Comparison of ENCODE assay signal across 1 cellular context in genomic region chr1:116292929-116293725, GRCh38.
TF ChIP-seq lines count a peak whose summit lies in the region.

No MANE protein-coding gene starts in this region.

TF ChIP-seq in HepG2, 621 proteins besides CTCF, POLR2A, EP300 and RAD21 (continued from another document and continues in another):
- no peak for TF ChIP-seq RBM39 (IDR thresholded peaks at IDR 0.05; ENCODE audit: low read depth, low read length, poor library complexity, severe bottlenecking)
- TF ChIP-seq, protein P1, sequence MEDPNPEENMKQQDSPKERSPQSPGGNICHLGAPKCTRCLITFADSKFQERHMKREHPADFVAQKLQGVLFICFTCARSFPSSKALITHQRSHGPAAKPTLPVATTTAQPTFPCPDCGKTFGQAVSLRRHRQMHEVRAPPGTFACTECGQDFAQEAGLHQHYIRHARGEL (CRISPR knock-in tag; IDR thresholded peaks at IDR 0.05) = no peak
- TF ChIP-seq CCDC6 (CRISPR knock-in tag; IDR thresholded peaks at IDR 0.05) = peak; percentile 70; the same call in 1 of the 2 replicates
- no peak for TF ChIP-seq CC2D1A (CRISPR knock-in tag; IDR thresholded peaks at IDR 0.05)
- no peak for TF ChIP-seq ADNP (CRISPR knock-in tag; IDR thresholded peaks at IDR 0.05)
- TF ChIP-seq ZSCAN5A (CRISPR knock-in tag; IDR thresholded peaks at IDR 0.05; ENCODE audit: borderline replicate concordance) = no peak
- TF ChIP-seq KLF9 (CRISPR knock-in tag; IDR thresholded peaks at IDR 0.05; ENCODE audit: low read depth) = no peak
- TF ChIP-seq MEIS1 (CRISPR knock-in tag; IDR thresholded peaks at IDR 0.05; ENCODE audit: borderline replicate concordance) = peak; percentile 72; the same call in 1 of the 2 replicates
- TF ChIP-seq SIN3B (IDR thresholded peaks at IDR 0.05; ENCODE audit: low read length) = no peak
- no peak for TF ChIP-seq ZNF780A (CRISPR knock-in tag; IDR thresholded peaks at IDR 0.05)
- TF ChIP-seq ZZZ3 (CRISPR knock-in tag; IDR thresholded peaks at IDR 0.05; ENCODE audit: borderline replicate concordance) = no peak
- TF ChIP-seq ATF5 (CRISPR knock-in tag; IDR thresholded peaks at IDR 0.05; ENCODE audit: low read depth) = no peak
- TF ChIP-seq MIER2 (CRISPR knock-in tag; IDR thresholded peaks at IDR 0.05) = peak; percentile 76; the same call in 1 of the 2 replicates
- TF ChIP-seq NFE2L2 (IDR thresholded peaks at IDR 0.05; ENCODE audit: low read length) = no peak
- peak; percentile 85; the same call in 1 of the 2 replicates for TF ChIP-seq NKX3-1 (CRISPR knock-in tag; IDR thresholded peaks at IDR 0.05)
- TF ChIP-seq, protein P2, sequence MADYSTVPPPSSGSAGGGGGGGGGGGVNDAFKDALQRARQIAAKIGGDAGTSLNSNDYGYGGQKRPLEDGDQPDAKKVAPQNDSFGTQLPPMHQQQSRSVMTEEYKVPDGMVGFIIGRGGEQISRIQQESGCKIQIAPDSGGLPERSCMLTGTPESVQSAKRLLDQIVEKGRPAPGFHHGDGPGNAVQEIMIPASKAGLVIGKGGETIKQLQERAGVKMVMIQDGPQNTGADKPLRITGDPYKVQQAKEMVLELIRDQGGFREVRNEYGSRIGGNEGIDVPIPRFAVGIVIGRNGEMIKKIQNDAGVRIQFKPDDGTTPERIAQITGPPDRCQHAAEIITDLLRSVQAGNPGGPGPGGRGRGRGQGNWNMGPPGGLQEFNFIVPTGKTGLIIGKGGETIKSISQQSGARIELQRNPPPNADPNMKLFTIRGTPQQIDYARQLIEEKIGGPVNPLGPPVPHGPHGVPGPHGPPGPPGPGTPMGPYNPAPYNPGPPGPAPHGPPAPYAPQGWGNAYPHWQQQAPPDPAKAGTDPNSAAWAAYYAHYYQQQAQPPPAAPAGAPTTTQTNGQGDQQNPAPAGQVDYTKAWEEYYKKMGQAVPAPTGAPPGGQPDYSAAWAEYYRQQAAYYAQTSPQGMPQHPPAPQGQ (CRISPR knock-in tag; IDR thresholded peaks at IDR 0.05; ENCODE audit: borderline replicate concordance) = no peak
- TF ChIP-seq CENPT (CRISPR knock-in tag; IDR thresholded peaks at IDR 0.05; ENCODE audit: low read depth) = no peak
- TF ChIP-seq, protein P3, sequence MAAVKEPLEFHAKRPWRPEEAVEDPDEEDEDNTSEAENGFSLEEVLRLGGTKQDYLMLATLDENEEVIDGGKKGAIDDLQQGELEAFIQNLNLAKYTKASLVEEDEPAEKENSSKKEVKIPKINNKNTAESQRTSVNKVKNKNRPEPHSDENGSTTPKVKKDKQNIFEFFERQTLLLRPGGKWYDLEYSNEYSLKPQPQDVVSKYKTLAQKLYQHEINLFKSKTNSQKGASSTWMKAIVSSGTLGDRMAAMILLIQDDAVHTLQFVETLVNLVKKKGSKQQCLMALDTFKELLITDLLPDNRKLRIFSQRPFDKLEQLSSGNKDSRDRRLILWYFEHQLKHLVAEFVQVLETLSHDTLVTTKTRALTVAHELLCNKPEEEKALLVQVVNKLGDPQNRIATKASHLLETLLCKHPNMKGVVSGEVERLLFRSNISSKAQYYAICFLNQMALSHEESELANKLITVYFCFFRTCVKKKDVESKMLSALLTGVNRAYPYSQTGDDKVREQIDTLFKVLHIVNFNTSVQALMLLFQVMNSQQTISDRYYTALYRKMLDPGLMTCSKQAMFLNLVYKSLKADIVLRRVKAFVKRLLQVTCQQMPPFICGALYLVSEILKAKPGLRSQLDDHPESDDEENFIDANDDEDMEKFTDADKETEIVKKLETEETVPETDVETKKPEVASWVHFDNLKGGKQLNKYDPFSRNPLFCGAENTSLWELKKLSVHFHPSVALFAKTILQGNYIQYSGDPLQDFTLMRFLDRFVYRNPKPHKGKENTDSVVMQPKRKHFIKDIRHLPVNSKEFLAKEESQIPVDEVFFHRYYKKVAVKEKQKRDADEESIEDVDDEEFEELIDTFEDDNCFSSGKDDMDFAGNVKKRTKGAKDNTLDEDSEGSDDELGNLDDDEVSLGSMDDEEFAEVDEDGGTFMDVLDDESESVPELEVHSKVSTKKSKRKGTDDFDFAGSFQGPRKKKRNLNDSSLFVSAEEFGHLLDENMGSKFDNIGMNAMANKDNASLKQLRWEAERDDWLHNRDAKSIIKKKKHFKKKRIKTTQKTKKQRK (IDR thresholded peaks at IDR 0.05; ENCODE audit: low read length) = no peak
- no peak for TF ChIP-seq CHCHD3 (CRISPR knock-in tag; IDR thresholded peaks at IDR 0.05)
- peak; percentile 100 for TF ChIP-seq ZNF609 (CRISPR knock-in tag; IDR thresholded peaks at IDR 0.05; ENCODE audit: borderline replicate concordance)
- TF ChIP-seq ARID3A (IDR thresholded peaks at IDR 0.05; ENCODE audit: low read depth, low read length) = peak; percentile 81; the same call in 1 of the 2 replicates
- TF ChIP-seq AKAP8 (CRISPR knock-in tag; IDR thresholded peaks at IDR 0.05) = peak; percentile 49; the same call in 1 of the 2 replicates
- 0 out of 2 replicates have a peak, but pooled peaks have one; percentile 34 for TF ChIP-seq ELF1 (CRISPR knock-in tag; IDR thresholded peaks at IDR 0.05)
- TF ChIP-seq ZFX (CRISPR knock-in tag; IDR thresholded peaks at IDR 0.05; ENCODE audit: low read depth) = peak; percentile 75
- TF ChIP-seq ZNF296 (CRISPR knock-in tag; conservative IDR thresholded peaks at IDR 0.05) = no peak
- TF ChIP-seq NFYC (CRISPR knock-in tag; IDR thresholded peaks at IDR 0.05) = no peak
- TF ChIP-seq, protein P4, sequence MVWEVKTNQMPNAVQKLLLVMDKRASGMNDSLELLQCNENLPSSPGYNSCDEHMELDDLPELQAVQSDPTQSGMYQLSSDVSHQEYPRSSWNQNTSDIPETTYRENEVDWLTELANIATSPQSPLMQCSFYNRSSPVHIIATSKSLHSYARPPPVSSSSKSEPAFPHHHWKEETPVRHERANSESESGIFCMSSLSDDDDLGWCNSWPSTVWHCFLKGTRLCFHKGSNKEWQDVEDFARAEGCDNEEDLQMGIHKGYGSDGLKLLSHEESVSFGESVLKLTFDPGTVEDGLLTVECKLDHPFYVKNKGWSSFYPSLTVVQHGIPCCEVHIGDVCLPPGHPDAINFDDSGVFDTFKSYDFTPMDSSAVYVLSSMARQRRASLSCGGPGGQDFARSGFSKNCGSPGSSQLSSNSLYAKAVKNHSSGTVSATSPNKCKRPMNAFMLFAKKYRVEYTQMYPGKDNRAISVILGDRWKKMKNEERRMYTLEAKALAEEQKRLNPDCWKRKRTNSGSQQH (CRISPR knock-in tag; IDR thresholded peaks at IDR 0.05; ENCODE audit: low read depth) = no peak
- no peak for TF ChIP-seq UBTF (CRISPR knock-in tag; IDR thresholded peaks at IDR 0.05)
- peak; percentile 97 for TF ChIP-seq SOX5 (CRISPR knock-in tag; IDR thresholded peaks at IDR 0.05; ENCODE audit: borderline replicate concordance)
- peak; percentile 97 for TF ChIP-seq NR2F2 (IDR thresholded peaks at IDR 0.05; ENCODE audit: borderline replicate concordance, low read depth)
- no peak for TF ChIP-seq SMARCC2 (IDR thresholded peaks at IDR 0.05)
- TF ChIP-seq SRY (CRISPR knock-in tag; IDR thresholded peaks at IDR 0.05) = no peak; the same call in 1 of the 2 replicates
- TF ChIP-seq NR2F1 (CRISPR knock-in tag; IDR thresholded peaks at IDR 0.05) = peak; percentile 64 to 75; a peak in 2 of 4 replicates
- TF ChIP-seq KLF13 (CRISPR knock-in tag; IDR thresholded peaks at IDR 0.05) = no peak
- TF ChIP-seq STAG1 (CRISPR knock-in tag; IDR thresholded peaks at IDR 0.05) = peak; percentile 45
- TF ChIP-seq TBX2 (CRISPR knock-in tag; IDR thresholded peaks at IDR 0.05; ENCODE audit: borderline replicate concordance) = peak; percentile 97
- no peak for TF ChIP-seq HES4 (CRISPR knock-in tag; IDR thresholded peaks at IDR 0.05; ENCODE audit: borderline replicate concordance)
- TF ChIP-seq ZNF800 (CRISPR knock-in tag; IDR thresholded peaks at IDR 0.05) = no peak
- TF ChIP-seq ARID2 (CRISPR knock-in tag; IDR thresholded peaks at IDR 0.05; ENCODE audit: borderline replicate concordance) = no peak
- peak; percentile 72; the same call in 1 of the 2 replicates for TF ChIP-seq SP5 (CRISPR knock-in tag; IDR thresholded peaks at IDR 0.05; ENCODE audit: borderline replicate concordance, low read depth)
- peak; percentile 52; the same call in 1 of the 2 replicates for TF ChIP-seq MXD4 (CRISPR knock-in tag; IDR thresholded peaks at IDR 0.05)
- TF ChIP-seq ZNF235 (CRISPR knock-in tag; IDR thresholded peaks at IDR 0.05; ENCODE audit: borderline replicate concordance) = no peak
- no peak for TF ChIP-seq SATB2 (CRISPR knock-in tag; IDR thresholded peaks at IDR 0.05)
- TF ChIP-seq NCOA1 (CRISPR knock-in tag; IDR thresholded peaks at IDR 0.05) = no peak
